19 cellular contexts compared by ENCODE assay signal in the genomic region with DNA sequence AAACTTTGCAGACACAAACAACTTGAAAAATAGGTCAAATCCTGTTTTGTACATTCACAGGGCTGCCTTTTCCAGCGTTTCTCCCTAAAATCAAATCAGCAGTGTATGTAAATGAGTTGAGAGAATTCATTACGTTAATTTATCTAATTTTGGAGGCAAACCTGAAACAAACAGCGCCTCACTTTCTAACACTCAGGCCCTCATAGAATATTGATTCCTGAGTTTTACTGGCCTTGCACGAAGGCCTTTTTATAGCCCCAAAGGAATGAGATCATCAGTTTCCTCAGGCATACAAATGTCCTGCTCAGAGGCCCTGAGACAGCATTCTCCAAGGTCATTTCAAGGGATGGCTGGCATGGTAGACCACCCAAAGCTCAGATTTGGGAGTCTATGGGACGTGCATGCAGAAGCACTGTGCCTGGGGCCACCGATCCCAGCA.
DNase-seq lines count a peak whose midpoint lies in the region; ATAC-seq, FAIRE-seq and TF ChIP-seq lines count a peak whose summit lies in the region.
"Had no signal": no experiment of that assay in that cellular context is flagged by ENCODE, and none has a peak within 500 bp of the region (broad histone marks: within the 10 kb centered on the region; RNA-seq: fewer than 3 reads in every experiment).

No MANE protein-coding gene starts in this region.

- TF ChIP-seq POLR2A in gastrocnemius medialis (IDR thresholded peaks at IDR 0.05): no peak

- TF ChIP-seq CTCF in MM.1S (IDR thresholded peaks at IDR 0.05; ENCODE audit: low read length) (no peak), astrocyte (IDR thresholded peaks at IDR 0.05; ENCODE audit: insufficient read depth, low read depth, low read length) (no peak), thoracic aorta (IDR thresholded peaks at IDR 0.05) (no peak), gastrocnemius medialis (IDR thresholded peaks at IDR 0.05 in 4 of 5, conservative IDR thresholded peaks at IDR 0.05 in 1 of 5) (no peak)

- peaks cover 9% of the 10 kb centered on the region for H3K27me3 Mint-ChIP-seq in astrocyte (ENCODE audit: low read depth, unreplicated experiment)
- H3K27me3 Mint-ChIP-seq in memory B cell: no peaks in the 10 kb centered on the region

- H4K20me1 ChIP-seq in MM.1S (ENCODE audit: insufficient read depth, low read length) (no peaks in the 10 kb centered on the region), astrocyte (ENCODE audit: insufficient read depth, low read length) (no peaks in the 10 kb centered on the region)

- peaks cover 14% of the 10 kb centered on the region for H3K9me3 Mint-ChIP-seq in astrocyte (ENCODE audit: unreplicated experiment)
- H3K9me3 Mint-ChIP-seq in memory B cell: peaks cover 6% of the 10 kb centered on the region

- no peak for DNase-seq in MM.1S
- no peak for DNase-seq in astrocyte (ENCODE audit: low read depth)
- no peak for DNase-seq in memory B cell (ENCODE audit: low spot score in 2 of 2)
- no peak for DNase-seq in thoracic aorta (ENCODE audit: low spot score)
- no peak for DNase-seq in gastrocnemius medialis
- no peak for DNase-seq in RCC 7860 (ENCODE audit: low spot score)
- DNase-seq in hepatic stellate cell (ENCODE audit: low spot score): no peak
- DNase-seq: activated CD4-positive, alpha-beta T cell treated with anti-CD3 and anti-CD28 coated beads for 4 hours; activated T-cell treated with anti-CD3 and anti-CD28 coated beads, Interleukin-2, amount 50 U/mL, for 1 hour; kidney glomerular epithelial cell; MV-4-11; NCI-H2081; NCI-H510A treated with DMSO at 0.1 percent for 48 hours; occipital lobe; right lobe of liver; T1000 had no signal

- H3K4me2 ChIP-seq in MM.1S (ENCODE audit: low read depth, low read length): no peak overlapping the region
- H3K4me2 ChIP-seq in astrocyte (ENCODE audit: low read length): peak overlapping the region; percentile 10
- H3K4me2 ChIP-seq: GM23338, hepatocyte had no signal

- H3K9me3 ChIP-seq in MM.1S (replicated peaks; ENCODE audit: insufficient read depth, low read length) (no peaks in the 10 kb centered on the region), astrocyte (ENCODE audit: insufficient read depth, low read depth, low read length) (peaks cover 11% of the 10 kb centered on the region), thoracic aorta (no peaks in the 10 kb centered on the region), gastrocnemius medialis (no peaks in the 10 kb centered on the region)
- H3K9me3 ChIP-seq: right lobe of liver had no signal

- H3K27ac ChIP-seq in MM.1S (ENCODE audit: low read length) (peak overlapping the region; percentile 5; the same call in 1 of the 2 replicates), astrocyte (ENCODE audit: low read depth, low read length) (no peak overlapping the region), thoracic aorta (peak overlapping the region; percentile 66 to 80), gastrocnemius medialis (no peak overlapping the region)
- H3K27ac ChIP-seq: hepatocyte, right lobe of liver had no signal

- no peaks in the 10 kb centered on the region for H3F3A ChIP-seq in MM.1S (ENCODE audit: insufficient read depth, low read length)

- H3K4me3 Mint-ChIP-seq in astrocyte (ENCODE audit: unreplicated experiment): no peak overlapping the region
- no peak overlapping the region for H3K4me3 Mint-ChIP-seq in memory B cell
- H3K4me3 Mint-ChIP-seq: activated naive CD8-positive, alpha-beta T cell treated with anti-CD3 and anti-CD28 coated beads, Interleukin-2, amount 10 ng/mL, durations not matched to agents 7 days and 5 days; GM23338 had no signal

- H3K27me3 ChIP-seq in MM.1S (replicated peaks; ENCODE audit: insufficient read depth, low read length) (no peaks in the 10 kb centered on the region), astrocyte (ENCODE audit: insufficient read depth, low read length) (no peaks in the 10 kb centered on the region), thoracic aorta (replicated peaks; ENCODE audit: insufficient read depth) (no peaks in the 10 kb centered on the region), gastrocnemius medialis (no peaks in the 10 kb centered on the region)
- H3K27me3 ChIP-seq: hepatocyte, right lobe of liver had no signal

- ATAC-seq in memory B cell (ENCODE audit: low read depth) (peak; percentile 9), thoracic aorta (ENCODE audit: insufficient number of reproducible peaks, low FRiP score, low read depth) (no peak), gastrocnemius medialis (no peak)
- ATAC-seq: GM23338, right lobe of liver had no signal

- H2AFZ ChIP-seq in MM.1S (ENCODE audit: low read length) (no peak overlapping the region), astrocyte (ENCODE audit: low read depth, low read length) (no peak overlapping the region)
- H2AFZ ChIP-seq: GM23338, hepatocyte had no signal

- in situ Hi-C loops in gastrocnemius medialis (cut with MboI; ENCODE audit: low sequenced_read_pairs in 4 of 4): no loop called here

- intact Hi-C loops in gastrocnemius medialis (cut with DNase I; ENCODE audit: low total_unique reads): no loop called here

- peaks cover 24% of the 10 kb centered on the region for H3K4me1 ChIP-seq in MM.1S (ENCODE audit: low read length)
- H3K4me1 ChIP-seq in astrocyte (ENCODE audit: insufficient read depth, low read length): peaks cover 30% of the 10 kb centered on the region
- H3K4me1 ChIP-seq in thoracic aorta (ENCODE audit: control insufficient read depth in 1 of 2, low read depth in 2 of 2): peaks cover 27 to 58% of the 10 kb centered on the region in 2 donors
- peaks cover 0 to 6% of the 10 kb centered on the region in 2 donors for H3K4me1 ChIP-seq in gastrocnemius medialis
- H3K4me1 ChIP-seq: right lobe of liver had no signal

- H3K9me2 ChIP-seq in MM.1S (replicated peaks; ENCODE audit: insufficient read depth, low read length): no peaks in the 10 kb centered on the region

- H3K9ac ChIP-seq in MM.1S (ENCODE audit: low read length) (no peak overlapping the region), astrocyte (ENCODE audit: low read length) (no peak overlapping the region)

- H3K4me1 Mint-ChIP-seq in astrocyte (ENCODE audit: low read depth, unreplicated experiment) (peaks cover 13% of the 10 kb centered on the region), memory B cell (peaks cover 29% of the 10 kb centered on the region)

- no peak overlapping the region for H3K4me3 ChIP-seq in MM.1S (ENCODE audit: low read length)
- H3K4me3 ChIP-seq in astrocyte (ENCODE audit: insufficient read depth, low read depth, low read length): no peak overlapping the region
- H3K4me3 ChIP-seq in thoracic aorta: peak overlapping the region; percentile 1
- H3K4me3 ChIP-seq in gastrocnemius medialis: no peak overlapping the region
- H3K4me3 ChIP-seq: GM23338, hepatocyte, right lobe of liver had no signal

- peaks cover 2% of the 10 kb centered on the region for H3K36me3 Mint-ChIP-seq in astrocyte (ENCODE audit: low read depth, unreplicated experiment)
- no peaks in the 10 kb centered on the region for H3K36me3 Mint-ChIP-seq in memory B cell

- H3K79me2 ChIP-seq in MM.1S (ENCODE audit: low read length) (no peaks in the 10 kb centered on the region), astrocyte (ENCODE audit: insufficient read depth, low read length) (no peaks in the 10 kb centered on the region)
- H3K79me2 ChIP-seq: hepatocyte had no signal

- H3K36me3 ChIP-seq in MM.1S (replicated peaks; ENCODE audit: insufficient read depth, low read length): no peaks in the 10 kb centered on the region
- no peaks in the 10 kb centered on the region for H3K36me3 ChIP-seq in astrocyte (ENCODE audit: insufficient read depth, low read length)
- no peaks in the 10 kb centered on the region for H3K36me3 ChIP-seq in thoracic aorta
- H3K36me3 ChIP-seq in gastrocnemius medialis: no peaks in the 10 kb centered on the region
- H3K36me3 ChIP-seq: right lobe of liver had no signal

- FAIRE-seq in astrocyte (lab: Jason Lieb, UNC) (no peak), RCC 7860 (lab: Jason Lieb, UNC) (no peak)

- H3K27ac Mint-ChIP-seq in astrocyte (ENCODE audit: unreplicated experiment) (no peak overlapping the region), memory B cell (no peak overlapping the region)
- H3K27ac Mint-ChIP-seq: GM23338 had no signal

Comparison
In these comparisons a context has a peak if more than half of its experiments do, and no peak if none do; other contexts are left out.
1. H3K27ac ChIP-seq: peak in MM.1S (single experiment) and thoracic aorta (2 of 2); none in astrocyte (single experiment) and gastrocnemius medialis (0 of 4).